8 cellular contexts compared by ENCODE assay signal in genomic region chr5:96808541-96808828, GRCh38. TPM values are rescaled to one million over a fixed set of nuclear protein-coding genes. Genes with fewer than 3 reads are reported as not detected.
A peak's percentile ranks its signal among the peaks of the same experiment; 100 is the strongest.
DNase-seq lines count a peak whose midpoint lies in the region; ATAC-seq and TF ChIP-seq lines count a peak whose summit lies in the region.

No MANE protein-coding gene starts in this region.

- peaks cover 18% of the 10 kb centered on the region for H3K36me3 Mint-ChIP-seq in activated CD4-positive, alpha-beta memory T cell treated with anti-CD3 and anti-CD28 coated beads for 36 hours

- TF ChIP-seq CTCF in HCT116 (IDR thresholded peaks at IDR 0.05 in 2 of 3, conservative IDR thresholded peaks at IDR 0.05 in 1 of 3; ENCODE audit: borderline replicate concordance in 1 of 3, insufficient read depth in 1 of 3, low read depth in 2 of 3, low read length in 2 of 3) = no peak
- no peak for TF ChIP-seq CTCF in spleen (IDR thresholded peaks at IDR 0.05 in 8 of 11, conservative IDR thresholded peaks at IDR 0.05 in 3 of 11)

- H3K9me2 ChIP-seq in HCT116 (ENCODE audit: insufficient read depth) = no peaks in the 10 kb centered on the region

- no peaks in the 10 kb centered on the region for H3K36me3 ChIP-seq in HCT116 (ENCODE audit: control insufficient read depth in 1 of 2, insufficient read depth in 2 of 2, low read length in 2 of 2)
- H3K36me3 ChIP-seq in spleen = peaks cover 0 to 3% (median under 1%) of the 10 kb centered on the region in 6 donors

- H3K4me3 ChIP-seq in HCT116 (replicated peaks in 1 of 2; ENCODE audit: low read depth in 1 of 2, low read length in 2 of 2) (peak overlapping the region; percentile 68 to 73), right cardiac atrium (ENCODE audit: low read length) (peak overlapping the region; percentile 42), spleen (peak overlapping the region in 7 of 8 donors; percentile 8 to 87 (median 66))

- no peaks in the 10 kb centered on the region for H3K79me2 ChIP-seq in HCT116 (ENCODE audit: insufficient read depth, low read length)

- no peaks in the 10 kb centered on the region for H3K27me3 ChIP-seq in HCT116 (ENCODE audit: insufficient read depth, low read length)
- no peaks in the 10 kb centered on the region for H3K27me3 ChIP-seq in right cardiac atrium (ENCODE audit: control insufficient read depth, insufficient read depth)
- H3K27me3 ChIP-seq in spleen (replicated peaks in 1 of 7) = no peaks in the 10 kb centered on the region

- H3K4me1 Mint-ChIP-seq in activated CD4-positive, alpha-beta memory T cell treated with anti-CD3 and anti-CD28 coated beads for 36 hours (ENCODE audit: low read depth) = peaks cover 60% of the 10 kb centered on the region

- no peaks in the 10 kb centered on the region for H3K9me3 Mint-ChIP-seq in activated CD4-positive, alpha-beta memory T cell treated with anti-CD3 and anti-CD28 coated beads for 36 hours

- ATAC-seq in HCT116 (no peak), right cardiac atrium (no peak)

- peak overlapping the region; percentile 81 for H3K9ac ChIP-seq in HCT116 (ENCODE audit: low read length)

- no peaks in the 10 kb centered on the region for H3K27me3 Mint-ChIP-seq in activated CD4-positive, alpha-beta memory T cell treated with anti-CD3 and anti-CD28 coated beads for 36 hours

- RAD21 ChIA-PET in HCT116 (lab: Charles Lee; ENCODE audit: low non-redundant PET in 1 of 2, low total read pairs in 2 of 2, uncharacterized antibody in 2 of 2, unreplicated experiment in 2 of 2) = interaction anchor here in 1 of 2 experiments (0.8 kb wide), 1 partner anchor 1450 kb away, joined by 8 read pairs; no protein-coding TSS in a partner anchor

- H3K4me1 ChIP-seq in HCT116 (ENCODE audit: control insufficient read depth in 1 of 2, insufficient read depth in 2 of 2, low read length in 2 of 2) (peaks cover 5 to 13% of the 10 kb centered on the region in 2 experiments; a peak in 3 of 4 replicates), right cardiac atrium (ENCODE audit: control insufficient read depth, insufficient read depth, low read length) (peaks cover 2% of the 10 kb centered on the region), spleen (peaks cover 17 to 47% (median 38%) of the 10 kb centered on the region in 6 donors)

- WGBS in right cardiac atrium = 18% methylated on average over 2 of the region's 2 CpGs
- WGBS in spleen, 5 donors = 16 to 36% (median 31%) methylated on average over 2 of the region's 2 CpGs

- H3K9me3 ChIP-seq in HCT116 (ENCODE audit: control insufficient read depth in 1 of 2, insufficient read depth in 1 of 2, low read depth in 1 of 2, low read length in 2 of 2) (no peaks in the 10 kb centered on the region), right cardiac atrium (ENCODE audit: control insufficient read depth, low read length) (no peaks in the 10 kb centered on the region), spleen (no peaks in the 10 kb centered on the region)

- TF ChIP-seq POLR2A in HCT116 (IDR thresholded peaks at IDR 0.05; ENCODE audit: borderline replicate concordance, extremely low read depth, insufficient read depth, insufficient read length) (no peak), spleen (IDR thresholded peaks at IDR 0.05) (no peak)

- TSS peak; percentile 86 for BruUV-seq in HCT116 (replicated peaks; lab: Mats Ljungman, UMichigan)

- intact Hi-C loops in HCT116 (cut with micrococcal nuclease) = loop anchor here (10.0 kb wide), 2 partner anchors 126 to 1074 kb away; partner anchors contain the start of genes LNPEP and RHOBTB3
- intact Hi-C loops in activated CD4-positive, alpha-beta memory T cell treated with anti-CD3 and anti-CD28 coated beads for 36 hours (cut with micrococcal nuclease) = loop anchor here (1.0 to 10.0 kb wide), 7 partner anchors 8 to 354 kb away; partner anchors contain the start of gene CAST
- intact Hi-C loops in right cardiac atrium (cut with DNase I) = no loop called here
- intact Hi-C loops in spleen (cut with DNase I; ENCODE audit: low total_unique reads) = loop anchor here (5.0 kb wide), 1 partner anchor 124 kb away; no protein-coding TSS in a partner anchor

- CTCF ChIA-PET in HCT116 (lab: Charles Lee) = interaction anchor here (1.1 kb wide), 1 partner anchor 194 kb away, joined by 4 read pairs; no protein-coding TSS in a partner anchor
- CTCF ChIA-PET in activated CD4-positive, alpha-beta memory T cell treated with anti-CD3 and anti-CD28 coated beads for 36 hours (lab: Charles Lee) = interaction anchor here (0.8 to 2.0 kb wide), 9 partner anchors 10 to 356 kb away, joined by 3 to 15 read pairs (median 6); no protein-coding TSS in a partner anchor

- DNase-seq in HCT116 (ENCODE audit: low read depth, low spot score) (no peak), right cardiac atrium (no peak), spleen (no peak), DMS 273 treated with DMSO at 0.1 percent for 48 hours (lab: John Stamatoyannopoulos, UW) (no peak), SK-N-DZ (ENCODE audit: low spot score) (no peak), HUDEP-2 (lab: John Stamatoyannopoulos, UW; ENCODE audit: unreplicated experiment in 76 of 76) (no peak), GM19240 (ENCODE audit: insufficient read length, low spot score) (no peak)
- DNase-seq in activated CD4-positive, alpha-beta memory T cell treated with anti-CD3 and anti-CD28 coated beads for 36 hours = no peak

- peak overlapping the region; percentile 92 for H3K4me2 ChIP-seq in HCT116 (ENCODE audit: low read length)

- peak overlapping the region; percentile 84 for H2AFZ ChIP-seq in HCT116 (ENCODE audit: low read depth, low read length, poor library complexity, severe bottlenecking)

- H3K4me3 Mint-ChIP-seq in activated CD4-positive, alpha-beta memory T cell treated with anti-CD3 and anti-CD28 coated beads for 36 hours = peak overlapping the region; percentile 93

- POLR2A ChIA-PET in HCT116 (lab: Charles Lee) = interaction anchor here (0.7 to 1.8 kb wide), 12 partner anchors 9 to 1954 kb away, joined by 3 to 6 read pairs (median 4); partner anchors contain the start of gene LNPEP
- POLR2A ChIA-PET in activated CD4-positive, alpha-beta memory T cell treated with anti-CD3 and anti-CD28 coated beads for 36 hours (lab: Charles Lee) = interaction anchor here (0.9 to 4.0 kb wide), 17 partner anchors 10 to 212 kb away, joined by 3 to 40 read pairs (median 4); partner anchors contain the start of genes CAST, ERAP2 and LNPEP

- no peaks in the 10 kb centered on the region for H4K20me1 ChIP-seq in HCT116 (ENCODE audit: insufficient read depth)

- peak overlapping the region; percentile 94; the same call in 1 of the 2 replicates for H3K27ac ChIP-seq in HCT116 (ENCODE audit: low read depth, low read length)
- H3K27ac ChIP-seq in right cardiac atrium (ENCODE audit: low read length) = peak overlapping the region; percentile 99
- peak overlapping the region; percentile 98 to 100 (median 99) for H3K27ac ChIP-seq in spleen

- no peak for TF ChIP-seq RAD21 in HCT116 (IDR thresholded peaks at IDR 0.05; ENCODE audit: low read depth)

- H3K27ac Mint-ChIP-seq in activated CD4-positive, alpha-beta memory T cell treated with anti-CD3 and anti-CD28 coated beads for 36 hours = peak overlapping the region; percentile 98

TF ChIP-seq in HCT116, 20 proteins besides CTCF, POLR2A, EP300 and RAD21:
- TF ChIP-seq ZNF274 (IDR thresholded peaks at IDR 0.05; ENCODE audit: low read depth, low read length) (no peak), POLR2AphosphoS5 (IDR thresholded peaks at IDR 0.05; ENCODE audit: low read depth, low read length) (0 out of 2 replicates have a peak, but pooled peaks have one; percentile 52)

RNA-seq across cellular contexts. Expression of gene ERAP1, which starts 0.7 kb away (rescaled TPM):
- total RNA-seq in HCT116 (2021; ENCODE audit: unreplicated experiment) (9.7 TPM), right cardiac atrium (10 to 100 TPM; 36.3 to 50.0 (median 40.9) TPM), spleen (10 to 100 TPM; 53.4 to 86.7 (median 71.1) TPM)
- 5.0 and 6.6 TPM in 2 replicates for polyA plus RNA-seq in HCT116 (2012)
- 100 to 1,000 TPM in 1 of 2 experiments, 10 to 100 TPM in 1; 90.7 to 105 TPM for total RNA-seq in activated CD4-positive, alpha-beta memory T cell treated with anti-CD3 and anti-CD28 coated beads for 36 hours
- polyA plus RNA-seq in right cardiac atrium (7.7 TPM), spleen (10 to 100 TPM in 1 of 3 donors, 1 to 10 TPM in 2; 7.3 to 12.3 (median 8.3) TPM)
- polyA plus RNA-seq in SK-N-DZ (2014; cell fraction: cytosol; rRNA removed) = 4.4 and 5.7 TPM in 2 replicates
- polyA plus RNA-seq in SK-N-DZ (2014; cell fraction: nucleus; rRNA removed) = 3.6 and 4.5 TPM in 2 replicates

Comparison
In these comparisons a context has a peak if more than half of its experiments do, and no peak if none do; other contexts are left out.
1. intact Hi-C loops: an anchor here in HCT116 (10.0 kb wide), activated CD4-positive, alpha-beta memory T cell treated with anti-CD3 and anti-CD28 coated beads for 36 hours (1.0 to 10.0 kb wide) and spleen (5.0 kb wide); none called in right cardiac atrium.